18 cellular contexts compared by ENCODE assay signal in the genomic region with DNA sequence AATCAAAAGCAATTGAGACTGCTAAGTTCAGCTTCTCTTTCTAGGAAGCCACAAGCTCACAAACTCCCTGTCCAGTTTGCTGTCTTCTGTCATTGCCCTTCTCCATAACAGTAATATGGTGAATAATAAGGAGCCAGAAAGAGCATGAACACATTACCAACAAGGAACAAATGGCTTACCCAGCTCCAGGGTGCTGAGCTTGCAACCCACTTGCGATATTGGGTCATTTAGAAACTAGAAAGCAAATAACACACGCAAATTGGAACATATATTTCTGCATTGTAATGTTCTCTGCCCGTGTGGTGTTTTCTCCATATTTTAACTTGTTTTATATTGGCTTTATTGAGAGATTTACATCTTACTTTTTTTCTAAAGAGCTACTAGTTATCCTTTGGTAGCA.
A peak's percentile ranks its signal among the peaks of the same experiment; 100 is the strongest.
DNase-seq lines count a peak whose midpoint lies in the region; ATAC-seq, FAIRE-seq and TF ChIP-seq lines count a peak whose summit lies in the region.
"Had no signal": no experiment of that assay in that cellular context is flagged by ENCODE, and none has a peak within 500 bp of the region (broad histone marks: within the 10 kb centered on the region; RNA-seq: fewer than 3 reads in every experiment).

No MANE protein-coding gene starts in this region.

- CTCF ChIA-PET in H1 (lab: Charles Lee; ENCODE audit: partially characterized antibody) = interaction anchor here (1.3 kb wide), 1 partner anchor 97 kb away, joined by 4 read pairs; no protein-coding TSS in a partner anchor

- no peak overlapping the region for H3K23ac ChIP-seq in H1 (ENCODE audit: insufficient read length)

- H3K27ac ChIP-seq in OCI-LY3 (ENCODE audit: low read length) (no peak overlapping the region), H1 (ENCODE audit: low read depth, low read length) (no peak overlapping the region)
- H3K27ac ChIP-seq: 22Rv1, BLaER1, C4-2B had no signal

- WGBS in H1 (ENCODE audit: extremely low coverage in 1 of 2, insufficient coverage in 1 of 2, insufficient read length in 1 of 2, insufficient replicate concordance in 2 of 2, low coverage in 1 of 2, low lambda C conversion rate in 2 of 2, missing lambda C conversion rate in 1 of 2), 2 experiments = 90% methylated on average over 3 of the region's 3 CpGs; no CpG with 5 or more reads in 1 of the 2 experiments

- peak overlapping the region; percentile 61; the same call in 1 of the 2 replicates for H2AFZ ChIP-seq in OCI-LY3 (ENCODE audit: low read depth, low read length)
- H2AFZ ChIP-seq in H1 (ENCODE audit: low read length) = peak overlapping the region; percentile 81; the same call in 1 of the 2 replicates

- no peaks in the 10 kb centered on the region for H3K79me2 ChIP-seq in OCI-LY3 (ENCODE audit: low read length)
- no peaks in the 10 kb centered on the region for H3K79me2 ChIP-seq in H1 (ENCODE audit: control insufficient read depth in 1 of 2, insufficient read depth in 2 of 2, low read length in 2 of 2)

- peak; percentile 9 for DNase-seq in GM12865 (ENCODE audit: low read depth)
- DNase-seq in H1 (ENCODE audit: low read depth in 1 of 2, low spot score in 2 of 2) = no peak
- no peak for DNase-seq in GM03348 (ENCODE audit: low spot score)
- no peak for DNase-seq in NCI-H2107 treated with DMSO at 0.1 percent for 48 hours (lab: John Stamatoyannopoulos, UW; ENCODE audit: unreplicated experiment)
- no peak for DNase-seq in OCI-M2 (lab: John Stamatoyannopoulos, UW; ENCODE audit: unreplicated experiment)
- DNase-seq: Caco-2; CD4-positive, CD25-positive, alpha-beta regulatory T cell; CD8-positive, alpha-beta T cell; DMS153; DND-41; H9 had no signal

- no peak overlapping the region for H4K5ac ChIP-seq in H1 (ENCODE audit: insufficient read length, low read depth, low read length)

- peaks cover 20% of the 10 kb centered on the region for H3K4me1 ChIP-seq in OCI-LY3 (ENCODE audit: low read length)
- H3K4me1 ChIP-seq in H1 (replicated peaks in 1 of 4; ENCODE audit: control insufficient read depth in 3 of 4, insufficient read depth in 4 of 4, low read length in 3 of 4) = no peaks in the 10 kb centered on the region
- H3K4me1 ChIP-seq: BLaER1, Caco-2 had no signal

- no peaks in the 10 kb centered on the region for H3K9me3 ChIP-seq in OCI-LY3 (ENCODE audit: insufficient read depth, low read length)
- H3K9me3 ChIP-seq in H1 (ENCODE audit: insufficient read depth in 2 of 2, low read depth in 1 of 2, low read length in 1 of 2) = no peaks in the 10 kb centered on the region
- H3K9me3 ChIP-seq: BLaER1, Caco-2 had no signal

- no peak overlapping the region for H3K14ac ChIP-seq in H1 (ENCODE audit: insufficient read length)

- POLR2A ChIA-PET in H1 (lab: Charles Lee; ENCODE audit: partially characterized antibody) = no interaction called here

- H3K4me2 ChIP-seq in OCI-LY3 (ENCODE audit: low read length) (peak overlapping the region; percentile 26), H1 (ENCODE audit: insufficient read depth in 1 of 2, low read depth in 2 of 2, low read length in 2 of 2) (no peak overlapping the region)
- H3K4me2 ChIP-seq: BLaER1 had no signal

- H3K18ac ChIP-seq in H1 (ENCODE audit: extremely low read depth, low read length) = no peak overlapping the region

- no peaks in the 10 kb centered on the region for H3K79me1 ChIP-seq in H1 (ENCODE audit: low read depth, low read length)

- H2BK5ac ChIP-seq in H1 (ENCODE audit: low read depth, low read length) = no peak overlapping the region

- H4K91ac ChIP-seq in H1 (replicated peaks; ENCODE audit: insufficient read length, low read length) = no peak overlapping the region

- no peak for TF ChIP-seq CTCF in GM12865 (IDR thresholded peaks at IDR 0.05; ENCODE audit: insufficient read depth, low read depth, low read length, missing control alignments)
- no peak for TF ChIP-seq CTCF in OCI-LY3 (IDR thresholded peaks at IDR 0.05; ENCODE audit: low read depth, low read length)
- no peak for TF ChIP-seq CTCF in H1 (IDR thresholded peaks at IDR 0.05; ENCODE audit: control extremely low read depth in 1 of 3, insufficient read depth in 1 of 3, low read depth in 1 of 3, low read length in 3 of 3)

- TF ChIP-seq EP300 in H1 (IDR thresholded peaks at IDR 0.05; ENCODE audit: borderline replicate concordance in 1 of 2, low read depth in 2 of 2, low read length in 2 of 2) = no peak

- H3K9ac ChIP-seq in OCI-LY3 (ENCODE audit: low read length) = no peak overlapping the region
- no peak overlapping the region for H3K9ac ChIP-seq in H1 (replicated peaks in 1 of 4; ENCODE audit: extremely low read depth in 1 of 4, low read depth in 3 of 4, low read length in 3 of 4)
- H3K9ac ChIP-seq: BLaER1 had no signal

- H2BK12ac ChIP-seq in H1 (ENCODE audit: low read depth, low read length) = no peak overlapping the region

- H3K56ac ChIP-seq in H1 (replicated peaks; ENCODE audit: insufficient read length, low read depth, low read length) = no peak overlapping the region

- TF ChIP-seq POLR2A in H1 (IDR thresholded peaks at IDR 0.05; ENCODE audit: control extremely low read depth in 1 of 2, low read depth in 2 of 2, low read length in 2 of 2) = no peak

- H3K23me2 ChIP-seq in H1 (ENCODE audit: low read depth, low read length) = no peaks in the 10 kb centered on the region

- no peak overlapping the region for H3K4ac ChIP-seq in H1 (replicated peaks; ENCODE audit: insufficient read length, low read depth, low read length)

- no peak overlapping the region for H2BK20ac ChIP-seq in H1 (ENCODE audit: low read length)

- H3K27me3 ChIP-seq in OCI-LY3 (ENCODE audit: low read depth, low read length) = no peaks in the 10 kb centered on the region
- H3K27me3 ChIP-seq in H1 (replicated peaks in 1 of 4; ENCODE audit: control insufficient read depth in 3 of 4, extremely low read depth in 1 of 4, insufficient read depth in 3 of 4, low read length in 3 of 4) = no peaks in the 10 kb centered on the region
- H3K27me3 ChIP-seq: BLaER1 had no signal

- peak; percentile 65 for ATAC-seq in GM19351 (IDR thresholded peaks at IDR 0.05; ENCODE audit: unreplicated experiment)
- ATAC-seq: CD8-positive, alpha-beta T cell; HCT116 had no signal

- no peak overlapping the region for H2BK15ac ChIP-seq in H1 (ENCODE audit: low read length)

- H4K20me1 ChIP-seq in OCI-LY3 (ENCODE audit: insufficient read depth, low read length) (no peaks in the 10 kb centered on the region), H1 (replicated peaks in 1 of 2; ENCODE audit: control insufficient read depth in 1 of 2, insufficient read depth in 2 of 2, low read length in 2 of 2) (no peaks in the 10 kb centered on the region)
- H4K20me1 ChIP-seq: BLaER1 had no signal

- no peak overlapping the region for H2BK120ac ChIP-seq in H1 (replicated peaks; ENCODE audit: low read depth, low read length)

- no peak for FAIRE-seq in H1 (lab: Jason Lieb, UNC)
- FAIRE-seq: GM12892 had no signal

- no peak overlapping the region for H3K4me3 ChIP-seq in GM12865 (ENCODE audit: low read depth, low read length)
- no peak overlapping the region for H3K4me3 ChIP-seq in OCI-LY3 (ENCODE audit: low read length)
- H3K4me3 ChIP-seq in H1 (ENCODE audit: extremely low read depth in 1 of 4, insufficient read depth in 2 of 4, low read depth in 3 of 4, low read length in 4 of 4) = no peak overlapping the region
- H3K4me3 ChIP-seq: BLaER1 had no signal

- no peak overlapping the region for H2AK5ac ChIP-seq in H1 (ENCODE audit: low read depth, low read length)

- no peak for TF ChIP-seq RAD21 in H1 (IDR thresholded peaks at IDR 0.05 in 1 of 2, conservative IDR thresholded peaks at IDR 0.05 in 1 of 2; ENCODE audit: low read depth in 2 of 2, low read length in 2 of 2)

- H3K36me3 ChIP-seq in OCI-LY3 (replicated peaks; ENCODE audit: low read depth, low read length) = no peaks in the 10 kb centered on the region
- no peaks in the 10 kb centered on the region for H3K36me3 ChIP-seq in H1 (ENCODE audit: control insufficient read depth in 2 of 4, insufficient read depth in 4 of 4, low read length in 3 of 4)
- H3K36me3 ChIP-seq: BLaER1 had no signal

- H4K8ac ChIP-seq in H1 (ENCODE audit: extremely low read depth, insufficient read depth, low read length) = no peak overlapping the region

TF ChIP-seq in H1, 55 proteins besides CTCF, POLR2A, EP300 and RAD21:
- no peak for TF ChIP-seq JUN (IDR thresholded peaks at IDR 0.05; ENCODE audit: low read depth, low read length)
- TF ChIP-seq GTF2F1 (IDR thresholded peaks at IDR 0.05; ENCODE audit: borderline replicate concordance, low read depth, low read length) = no peak
- TF ChIP-seq BCL11A (IDR thresholded peaks at IDR 0.05; ENCODE audit: low read depth in 2 of 2, low read length in 2 of 2) = no peak
- TF ChIP-seq GABPA (IDR thresholded peaks at IDR 0.05; ENCODE audit: borderline replicate concordance, insufficient read depth, low read length) = no peak
- TF ChIP-seq HDAC2 (IDR thresholded peaks at IDR 0.05; ENCODE audit: borderline replicate concordance in 1 of 2, low read depth in 2 of 2, low read length in 2 of 2) = no peak
- TF ChIP-seq NANOG (IDR thresholded peaks at IDR 0.05; ENCODE audit: insufficient read depth, low read depth, low read length, poor library complexity, severe bottlenecking) = no peak
- TF ChIP-seq SIN3A (conservative IDR thresholded peaks at IDR 0.05 in 1 of 2, IDR thresholded peaks at IDR 0.05 in 1 of 2; ENCODE audit: low read depth in 1 of 2, low read length in 2 of 2) = no peak
- no peak for TF ChIP-seq MAX (IDR thresholded peaks at IDR 0.05)
- no peak for TF ChIP-seq SAP30 (IDR thresholded peaks at IDR 0.05; ENCODE audit: insufficient read depth, insufficient replicate concordance, low read length)
- no peak for TF ChIP-seq PHF8 (conservative IDR thresholded peaks at IDR 0.05; ENCODE audit: low read depth, low read length)
- no peak for TF ChIP-seq YY1 (IDR thresholded peaks at IDR 0.05; ENCODE audit: low read depth, low read length)
